In genomic region chr10:32093650-32094049, GRCh38 we compare ENCODE assay signal across 35 cellular contexts.
"Had no signal": no experiment of that assay in that cellular context is flagged by ENCODE, and none has a peak within 500 bp of the region (broad histone marks: within the 10 kb centered on the region; RNA-seq: fewer than 3 reads in every experiment).

No MANE protein-coding gene starts in this region.

- DNase-seq: Karpas-422, Kasumi-1, MG63, MM.1S, MV-4-11, NCI-H1048, NCI-H1092, NCI-H1092 treated with DMSO at 0.1 percent for 48 hours, NCI-H1105, NCI-H1105 treated with DMSO at 0.1 percent for 48 hours, NCI-H1417, NCI-H1417 treated with DMSO at 0.1 percent for 48 hours, NCI-H1436, NCI-H1436 treated with DMSO at 0.1 percent for 48 hours, NCI-H146, NCI-H1694, NCI-H1694 treated with DMSO at 0.1 percent for 48 hours, NCI-H187, NCI-H187 treated with DMSO at 0.1 percent for 48 hours, NCI-H1930, NCI-H2029, NCI-H2029 treated with DMSO at 0.1 percent for 48 hours, NCI-H2081, NCI-H2081 treated with DMSO at 0.1 percent for 48 hours, NCI-H2107, NCI-H2171, NCI-H2171 treated with DMSO at 0.1 percent for 48 hours, NCI-H2227 treated with DMSO at 0.1 percent for 48 hours, NCI-H226, NCI-H345, NCI-H446, NCI-H446 treated with DMSO at 0.1 percent for 48 hours, NCI-H510A, NCI-H510A treated with DMSO at 0.1 percent for 48 hours, NCI-H524 had no signal

- H3K4me3 ChIP-seq: MG63 had no signal

- H3K36me3 ChIP-seq: MG63 had no signal
